In genomic region chr12:2451025-2451424, GRCh38 we compare ENCODE assay signal across 18 cellular contexts.
"Had no signal": no experiment of that assay in that cellular context is flagged by ENCODE, and none has a peak within 500 bp of the region (broad histone marks: within the 10 kb centered on the region; RNA-seq: fewer than 3 reads in every experiment).

No MANE protein-coding gene starts in this region.

- H3K36me3 ChIP-seq: neutrophil, thyroid gland had no signal

- H3K4me2 ChIP-seq: smooth muscle cell had no signal

- H3K9me3 ChIP-seq: ascending aorta, mucosa of descending colon, neutrophil, thyroid gland had no signal

- H3K4me3 ChIP-seq: ascending aorta, mucosa of descending colon, smooth muscle cell, thyroid gland had no signal

- H3K27ac Mint-ChIP-seq: activated CD8-positive, alpha-beta memory T cell treated with anti-CD3 and anti-CD28 coated beads, Interleukin-2, amount 10 ng/mL, durations not matched to agents 7 days and 5 days; activated naive CD4-positive, alpha-beta T cell treated with anti-CD3 and anti-CD28 coated beads, Interleukin-2, amount 50 U/mL, for 72 hours; effector memory CD8-positive, alpha-beta T cell; naive thymus-derived CD8-positive, alpha-beta T cell had no signal

- H3K9me3 Mint-ChIP-seq: activated naive CD4-positive, alpha-beta T cell treated with anti-CD3 and anti-CD28 coated beads, Interleukin-2, amount 50 U/mL, for 72 hours; activated T-cell treated with anti-CD3 and anti-CD28 coated beads, Interleukin-2, amount 50 U/mL, for 4 hours; effector memory CD8-positive, alpha-beta T cell; naive thymus-derived CD8-positive, alpha-beta T cell had no signal

- H3K36me3 Mint-ChIP-seq: activated CD8-positive, alpha-beta memory T cell treated with anti-CD3 and anti-CD28 coated beads, Interleukin-2, amount 10 ng/mL, durations not matched to agents 7 days and 5 days; activated naive CD4-positive, alpha-beta T cell treated with anti-CD3 and anti-CD28 coated beads, Interleukin-2, amount 50 U/mL, for 72 hours; naive thymus-derived CD8-positive, alpha-beta T cell had no signal

- H3K27ac ChIP-seq: epithelial cell of prostate, neutrophil, thyroid gland had no signal

- DNase-seq: activated CD4-positive, alpha-beta T cell treated with anti-CD3 and anti-CD28 coated beads for 1 hour; activated CD4-positive, alpha-beta T cell treated with anti-CD3 and anti-CD28 coated beads, Interleukin-2, amount 50 U/mL, for 48 hours; activated CD8-positive, alpha-beta memory T cell treated with anti-CD3 and anti-CD28 coated beads, Interleukin-2, amount 10 ng/mL, durations not matched to agents 7 days and 5 days; activated effector memory CD4-positive, alpha-beta T cell treated with anti-CD3 and anti-CD28 coated beads, Interleukin-2, amount 50 U/mL, for 16 hours; activated T-cell treated with anti-CD3 and anti-CD28 coated beads, Interleukin-2, amount 50 U/mL, for 4 hours; central memory CD4-positive, alpha-beta T cell; effector memory CD8-positive, alpha-beta T cell; left colon; mammary epithelial cell; mucosa of descending colon; naive thymus-derived CD8-positive, alpha-beta T cell; posterior cingulate gyrus; thyroid gland had no signal

- H3K4me1 Mint-ChIP-seq: activated CD8-positive, alpha-beta memory T cell treated with anti-CD3 and anti-CD28 coated beads, Interleukin-2, amount 10 ng/mL, durations not matched to agents 7 days and 5 days had no signal

- H3K27me3 ChIP-seq: ascending aorta, neutrophil, thyroid gland had no signal

- H3K4me3 Mint-ChIP-seq: activated CD8-positive, alpha-beta memory T cell treated with anti-CD3 and anti-CD28 coated beads, Interleukin-2, amount 10 ng/mL, durations not matched to agents 7 days and 5 days; activated T-cell treated with anti-CD3 and anti-CD28 coated beads, Interleukin-2, amount 50 U/mL, for 4 hours; effector memory CD8-positive, alpha-beta T cell; naive thymus-derived CD8-positive, alpha-beta T cell had no signal
